In genomic region chr4:15402146-15402545, GRCh38 we compare ENCODE assay signal across 12 cellular contexts. TPM values are rescaled to one million over a fixed set of nuclear protein-coding genes. Genes with fewer than 3 reads are reported as not detected.
DNase-seq lines count a peak whose midpoint lies in the region; ATAC-seq and TF ChIP-seq lines count a peak whose summit lies in the region.
"Had no signal": no experiment of that assay in that cellular context is flagged by ENCODE, and none has a peak within 500 bp of the region (broad histone marks: within the 10 kb centered on the region; RNA-seq: fewer than 3 reads in every experiment).

No MANE protein-coding gene starts in this region.

- CTCF ChIA-PET in naive thymus-derived CD4-positive, alpha-beta T cell (lab: Charles Lee), result interaction anchor here (1.0 to 1.3 kb wide), 2 partner anchors 169 to 171 kb away, joined by 4 to 7 read pairs; no protein-coding TSS in a partner anchor
- CTCF ChIA-PET in activated CD8-positive, alpha-beta memory T cell treated with anti-CD3 and anti-CD28 coated beads, Interleukin-2, amount 10 ng/mL, durations not matched to agents 7 days and 5 days (lab: Charles Lee), result interaction anchor here (1.3 to 1.6 kb wide), 4 partner anchors 10 to 600 kb away, joined by 3 to 6 read pairs (median 4); no protein-coding TSS in a partner anchor

- H3K79me2 ChIP-seq in GM23338 (replicated peaks; ENCODE audit: insufficient read depth), result no peaks in the 10 kb centered on the region

- no peak overlapping the region for H3K27ac ChIP-seq in GM23338 (ENCODE audit: low read depth)
- H3K27ac ChIP-seq in naive thymus-derived CD4-positive, alpha-beta T cell (ENCODE audit: low read depth, low read length), result peak overlapping the region; percentile 56
- H3K27ac ChIP-seq: foreskin keratinocyte had no signal

- H3K36me3 ChIP-seq in GM23338 (ENCODE audit: insufficient read depth), result no peaks in the 10 kb centered on the region; the same call in 1 of the 2 replicates
- no peaks in the 10 kb centered on the region for H3K36me3 ChIP-seq in naive thymus-derived CD4-positive, alpha-beta T cell (ENCODE audit: control insufficient read depth in 2 of 3, insufficient read depth in 3 of 3, low read length in 3 of 3)

- TF ChIP-seq CTCF in GM23338 (conservative IDR thresholded peaks at IDR 0.05; ENCODE audit: low read depth in 2 of 2) (no peak), choroid plexus epithelial cell (conservative IDR thresholded peaks at IDR 0.05; ENCODE audit: low read depth, low read length) (no peak)

- ATAC-seq in GM23338, result no peak
- no peak for ATAC-seq in naive thymus-derived CD4-positive, alpha-beta T cell
- ATAC-seq in activated CD8-positive, alpha-beta memory T cell treated with anti-CD3 and anti-CD28 coated beads, Interleukin-2, amount 10 ng/mL, durations not matched to agents 7 days and 5 days, result no peak
- no peak for ATAC-seq in GM19463 (IDR thresholded peaks at IDR 0.05; ENCODE audit: unreplicated experiment)
- ATAC-seq: foreskin keratinocyte had no signal

- DNase-seq in AG08395 (ENCODE audit: low spot score) (peak; percentile 41), GM23338 (ENCODE audit: low spot score) (no peak), choroid plexus epithelial cell (ENCODE audit: low read depth) (peak; percentile 80), islet precursor cell (no peak), NCI-H345 (lab: John Stamatoyannopoulos, UW) (no peak)
- no peak for DNase-seq in naive thymus-derived CD4-positive, alpha-beta T cell
- no peak for DNase-seq in activated CD8-positive, alpha-beta memory T cell treated with anti-CD3 and anti-CD28 coated beads, Interleukin-2, amount 10 ng/mL, durations not matched to agents 7 days and 5 days
- DNase-seq: activated CD4-positive, alpha-beta T cell treated with anti-CD3 and anti-CD28 coated beads, Interleukin-2, amount 10 ng/mL, durations not matched to agents 24 days and 14 days; midbrain; SHP77 treated with DMSO at 0.1 percent for 48 hours had no signal

- no peak overlapping the region for H3K27ac Mint-ChIP-seq in GM23338
- H3K27ac Mint-ChIP-seq in naive thymus-derived CD4-positive, alpha-beta T cell, result peak overlapping the region in 8 of 9 donors; percentile 68 to 95 (median 88)
- H3K27ac Mint-ChIP-seq in activated CD8-positive, alpha-beta memory T cell treated with anti-CD3 and anti-CD28 coated beads, Interleukin-2, amount 10 ng/mL, durations not matched to agents 7 days and 5 days, result no peak overlapping the region

- H3K4me3 ChIP-seq in GM23338 (no peak overlapping the region), choroid plexus epithelial cell (ENCODE audit: low read depth, low read length) (no peak overlapping the region)
- H3K4me3 ChIP-seq in naive thymus-derived CD4-positive, alpha-beta T cell (ENCODE audit: low read length), result peak overlapping the region; percentile 34

- peaks cover 8% of the 10 kb centered on the region; the same call in 1 of the 2 replicates for H3K9me2 ChIP-seq in GM23338 (ENCODE audit: insufficient read depth)

- no peaks in the 10 kb centered on the region for H4K20me1 ChIP-seq in GM23338 (replicated peaks; ENCODE audit: insufficient read depth)

- POLR2A ChIA-PET in naive thymus-derived CD4-positive, alpha-beta T cell (lab: Charles Lee), result interaction anchor here (1.0 to 1.9 kb wide), 3 partner anchors 9 to 401 kb away, joined by 3 to 6 read pairs (median 5); no protein-coding TSS in a partner anchor

- peaks cover 2% of the 10 kb centered on the region for H3K27me3 Mint-ChIP-seq in GM23338 (ENCODE audit: insufficient read depth, low read depth, poor library complexity)
- H3K27me3 Mint-ChIP-seq in naive thymus-derived CD4-positive, alpha-beta T cell, result peaks cover 0 to 6% (median 0%) of the 10 kb centered on the region in 5 donors
- H3K27me3 Mint-ChIP-seq in activated CD8-positive, alpha-beta memory T cell treated with anti-CD3 and anti-CD28 coated beads, Interleukin-2, amount 10 ng/mL, durations not matched to agents 7 days and 5 days, result peaks cover 6% of the 10 kb centered on the region

- H3K9me3 Mint-ChIP-seq in GM23338, result no peaks in the 10 kb centered on the region
- H3K9me3 Mint-ChIP-seq in naive thymus-derived CD4-positive, alpha-beta T cell, result no peaks in the 10 kb centered on the region
- H3K9me3 Mint-ChIP-seq in activated CD8-positive, alpha-beta memory T cell treated with anti-CD3 and anti-CD28 coated beads, Interleukin-2, amount 10 ng/mL, durations not matched to agents 7 days and 5 days (ENCODE audit: low read depth), result no peaks in the 10 kb centered on the region
- H3K9me3 Mint-ChIP-seq: activated CD4-positive, alpha-beta T cell treated with anti-CD3 and anti-CD28 coated beads, Interleukin-2, amount 10 ng/mL, durations not matched to agents 24 days and 14 days had no signal

- no peaks in the 10 kb centered on the region for H3K36me3 Mint-ChIP-seq in GM23338 (ENCODE audit: low read depth)
- H3K36me3 Mint-ChIP-seq in naive thymus-derived CD4-positive, alpha-beta T cell, result no peaks in the 10 kb centered on the region
- H3K36me3 Mint-ChIP-seq in activated CD8-positive, alpha-beta memory T cell treated with anti-CD3 and anti-CD28 coated beads, Interleukin-2, amount 10 ng/mL, durations not matched to agents 7 days and 5 days, result no peaks in the 10 kb centered on the region

- no peak overlapping the region for H3K4me3 Mint-ChIP-seq in GM23338
- peak overlapping the region in 9 of 10 donors; percentile 25 to 92 (median 80) for H3K4me3 Mint-ChIP-seq in naive thymus-derived CD4-positive, alpha-beta T cell
- H3K4me3 Mint-ChIP-seq in activated CD8-positive, alpha-beta memory T cell treated with anti-CD3 and anti-CD28 coated beads, Interleukin-2, amount 10 ng/mL, durations not matched to agents 7 days and 5 days, result no peak overlapping the region

- H3K4me1 Mint-ChIP-seq in GM23338, result peaks cover 21% of the 10 kb centered on the region
- peaks cover 17 to 73% (median 66%) of the 10 kb centered on the region in 7 donors for H3K4me1 Mint-ChIP-seq in naive thymus-derived CD4-positive, alpha-beta T cell
- H3K4me1 Mint-ChIP-seq in activated CD8-positive, alpha-beta memory T cell treated with anti-CD3 and anti-CD28 coated beads, Interleukin-2, amount 10 ng/mL, durations not matched to agents 7 days and 5 days, result peaks cover 21% of the 10 kb centered on the region

- no peak overlapping the region for H3K4me2 ChIP-seq in GM23338

- no peaks in the 10 kb centered on the region for H3K9me3 ChIP-seq in naive thymus-derived CD4-positive, alpha-beta T cell (ENCODE audit: control insufficient read depth in 2 of 3, low read length in 3 of 3)

- intact Hi-C loops in naive thymus-derived CD4-positive, alpha-beta T cell (cut with micrococcal nuclease), result loop anchor here (5.0 to 10.0 kb wide), 2 partner anchors 250 to 823 kb away; partner anchors contain the start of gene TAPT1 (in 1 of the 2)

- peak overlapping the region; percentile 95; the same call in 1 of the 2 replicates for H2AFZ ChIP-seq in GM23338

- peaks cover 11% of the 10 kb centered on the region for H3K4me1 ChIP-seq in GM23338 (ENCODE audit: insufficient read depth)
- H3K4me1 ChIP-seq in naive thymus-derived CD4-positive, alpha-beta T cell (ENCODE audit: control insufficient read depth in 2 of 2, insufficient read depth in 2 of 2, low read length in 2 of 2), result peaks cover 7 to 34% of the 10 kb centered on the region in 2 donors

- no peaks in the 10 kb centered on the region for H3K27me3 ChIP-seq in GM23338 (ENCODE audit: insufficient read depth)
- H3K27me3 ChIP-seq in naive thymus-derived CD4-positive, alpha-beta T cell (ENCODE audit: control insufficient read depth in 2 of 2, insufficient read depth in 2 of 2, low read length in 2 of 2), result no peaks in the 10 kb centered on the region
- H3K27me3 ChIP-seq: foreskin keratinocyte had no signal

- no peaks in the 10 kb centered on the region for H3F3A ChIP-seq in GM23338 (replicated peaks; ENCODE audit: low read depth)

TF ChIP-seq in GM23338, 12 proteins besides CTCF, POLR2A, EP300 and RAD21 (continues in another document):
- TF ChIP-seq POLR2AphosphoS5 (IDR thresholded peaks at IDR 0.05; ENCODE audit: low read depth) (no peak), EZH2 (IDR thresholded peaks at IDR 0.05; ENCODE audit: low read depth, unreplicated experiment) (no peak), STAT1 (IDR thresholded peaks at IDR 0.05; ENCODE audit: unreplicated experiment) (no peak), ZNF114 (CRISPR knock-in tag; IDR thresholded peaks at IDR 0.05) (no peak), NANOG (IDR thresholded peaks at IDR 0.05; ENCODE audit: borderline replicate concordance) (no peak)

RNA-seq across cellular contexts. Expression of gene C1QTNF7, which starts 25.7 kb away (rescaled TPM):
- total RNA-seq in GM23338 (2014; rRNA removed; shearing (Covaris generic)), result not detected in 2 replicates
- polyA plus RNA-seq in GM23338 (2016; fragmentation: Nextera tagmentation; extraction: Ambion mirVana), result not detected in 2 replicates
- under 1 TPM in 1 of 5 experiments, not detected in 4; 0.27 TPM for total RNA-seq in naive thymus-derived CD4-positive, alpha-beta T cell
- not detected for polyA plus RNA-seq in naive thymus-derived CD4-positive, alpha-beta T cell
- not detected for total RNA-seq in activated CD8-positive, alpha-beta memory T cell treated with anti-CD3 and anti-CD28 coated beads, Interleukin-2, amount 10 ng/mL, durations not matched to agents 7 days and 5 days
- total RNA-seq: activated CD4-positive, alpha-beta T cell treated with anti-CD3 and anti-CD28 coated beads, Interleukin-2, amount 10 ng/mL, durations not matched to agents 24 days and 14 days; foreskin keratinocyte had no signal
- polyA plus RNA-seq: foreskin keratinocyte had no signal

Comparison
In these comparisons a context has a peak if more than half of its experiments do, and no peak if none do; other contexts are left out.
1. DNase-seq: peak in AG08395 (single experiment) and choroid plexus epithelial cell (single experiment); none in GM23338 (single experiment), naive thymus-derived CD4-positive, alpha-beta T cell (0 of 9), activated CD8-positive, alpha-beta memory T cell treated with anti-CD3 and anti-CD28 coated beads, Interleukin-2, amount 10 ng/mL, durations not matched to agents 7 days and 5 days (single experiment), islet precursor cell (single experiment) and NCI-H345 (single experiment).
2. H3K27ac Mint-ChIP-seq: peak in naive thymus-derived CD4-positive, alpha-beta T cell (8 of 9); none in GM23338 (single experiment) and activated CD8-positive, alpha-beta memory T cell treated with anti-CD3 and anti-CD28 coated beads, Interleukin-2, amount 10 ng/mL, durations not matched to agents 7 days and 5 days (single experiment).
3. H3K4me3 Mint-ChIP-seq: peak in naive thymus-derived CD4-positive, alpha-beta T cell (9 of 10); none in GM23338 (single experiment) and activated CD8-positive, alpha-beta memory T cell treated with anti-CD3 and anti-CD28 coated beads, Interleukin-2, amount 10 ng/mL, durations not matched to agents 7 days and 5 days (single experiment).